9 cellular contexts compared by ENCODE assay signal in genomic region chr4:2837110-2837903, GRCh38. TPM values are rescaled to one million over a fixed set of nuclear protein-coding genes. Genes with fewer than 3 reads are reported as not detected.
DNase-seq lines count a peak whose midpoint lies in the region; FAIRE-seq and TF ChIP-seq lines count a peak whose summit lies in the region.
"Had no signal": no experiment of that assay in that cellular context is flagged by ENCODE, and none has a peak within 500 bp of the region (broad histone marks: within the 10 kb centered on the region; RNA-seq: fewer than 3 reads in every experiment).

No MANE protein-coding gene starts in this region.

- H3K4me3 ChIP-seq in HAP-1 (peak overlapping the region; percentile 6), hepatocyte (no peak overlapping the region), small intestine (ENCODE audit: low read depth in 1 of 2, low read length in 2 of 2) (no peak overlapping the region)

- H3K4me1 ChIP-seq in HAP-1: peaks cover 17% of the 10 kb centered on the region
- H3K4me1 ChIP-seq in hepatocyte (ENCODE audit: insufficient read depth): no peaks in the 10 kb centered on the region
- peaks cover 0 to 3% of the 10 kb centered on the region in 2 donors for H3K4me1 ChIP-seq in small intestine (ENCODE audit: control insufficient read depth in 2 of 2, insufficient read depth in 1 of 2, low read depth in 1 of 2, low read length in 1 of 2)

- FAIRE-seq in small intestine (lab: Jason Lieb, UNC): no peak

- H2AFZ ChIP-seq in hepatocyte: no peak overlapping the region

- H3K36me3 ChIP-seq in HAP-1 (replicated peaks) (no peaks in the 10 kb centered on the region), hepatocyte (replicated peaks; ENCODE audit: insufficient read depth, low read depth) (no peaks in the 10 kb centered on the region), small intestine (ENCODE audit: control insufficient read depth in 2 of 2, insufficient read depth in 2 of 2, low read length in 2 of 2) (peaks cover 0 to 4% of the 10 kb centered on the region in 2 donors)

- peaks cover 7% of the 10 kb centered on the region for H3K9me3 Mint-ChIP-seq in activated T-helper 1 cell treated with anti-CD3 and anti-CD28 coated beads, Interleukin-12 subunit alpha, Interleukin-12 subunit beta, Interleukin-2, Interleukin-4 antibody, amounts not matched to agents 30 ng/mL and 10 ng/mL and 1 ng/mL, durations not matched to agents 14 hours and 24 hours and 36 hours
- H3K9me3 Mint-ChIP-seq in glutamatergic neuron (ENCODE audit: unreplicated experiment): peaks cover 6% of the 10 kb centered on the region

- no peaks in the 10 kb centered on the region for H4K20me1 ChIP-seq in hepatocyte (ENCODE audit: insufficient read depth, poor library complexity, severe bottlenecking)

- H3K9me3 ChIP-seq in HAP-1: no peaks in the 10 kb centered on the region
- H3K9me3 ChIP-seq in hepatocyte (ENCODE audit: low read depth): no peaks in the 10 kb centered on the region
- no peaks in the 10 kb centered on the region for H3K9me3 ChIP-seq in small intestine (ENCODE audit: control insufficient read depth, low read depth)

- H3K4me1 Mint-ChIP-seq in activated T-helper 1 cell treated with anti-CD3 and anti-CD28 coated beads, Interleukin-12 subunit alpha, Interleukin-12 subunit beta, Interleukin-2, Interleukin-4 antibody, amounts not matched to agents 30 ng/mL and 10 ng/mL and 1 ng/mL, durations not matched to agents 14 hours and 24 hours and 36 hours (ENCODE audit: low read depth): peaks cover 35% of the 10 kb centered on the region
- no peaks in the 10 kb centered on the region for H3K4me1 Mint-ChIP-seq in glutamatergic neuron (ENCODE audit: low read depth, unreplicated experiment)

- H3K9me2 ChIP-seq in hepatocyte (replicated peaks; ENCODE audit: insufficient read depth): no peaks in the 10 kb centered on the region

- H3K27ac ChIP-seq in hepatocyte (peak overlapping the region; percentile 45), small intestine (ENCODE audit: low read depth in 1 of 2, low read length in 1 of 2) (peak overlapping the region; percentile 67 to 74)

- DNase-seq in HAP-1 (ENCODE audit: low spot score in 2 of 2) (peak in 1 of 2 experiments; percentile 10), hepatocyte (ENCODE audit: low spot score) (peak; percentile 3), small intestine (no peak), NCI-H2171 treated with DMSO at 0.1 percent for 48 hours (lab: John Stamatoyannopoulos, UW) (no peak), glutamatergic neuron (no peak), HuH-7.5 (ENCODE audit: low spot score) (no peak), NCI-H2107 (lab: John Stamatoyannopoulos, UW) (no peak)
- DNase-seq in activated T-helper 1 cell treated with anti-CD3 and anti-CD28 coated beads, Interleukin-12 subunit alpha, Interleukin-12 subunit beta, Interleukin-2, Interleukin-4 antibody, amounts not matched to agents 30 ng/mL and 10 ng/mL and 1 ng/mL, durations not matched to agents 14 hours and 24 hours and 36 hours (ENCODE audit: low spot score): no peak
- DNase-seq: NCI-H226 had no signal

- H3K27me3 ChIP-seq in HAP-1 (ENCODE audit: low read depth) (no peaks in the 10 kb centered on the region), hepatocyte (no peaks in the 10 kb centered on the region), small intestine (ENCODE audit: control insufficient read depth in 2 of 2, insufficient read depth in 2 of 2, low read length in 2 of 2) (no peaks in the 10 kb centered on the region)

- peak overlapping the region; percentile 78 for H3K4me3 Mint-ChIP-seq in activated T-helper 1 cell treated with anti-CD3 and anti-CD28 coated beads, Interleukin-12 subunit alpha, Interleukin-12 subunit beta, Interleukin-2, Interleukin-4 antibody, amounts not matched to agents 30 ng/mL and 10 ng/mL and 1 ng/mL, durations not matched to agents 14 hours and 24 hours and 36 hours
- no peak overlapping the region for H3K4me3 Mint-ChIP-seq in glutamatergic neuron (ENCODE audit: unreplicated experiment)

- TF ChIP-seq CTCF in hepatocyte (IDR thresholded peaks at IDR 0.05; ENCODE audit: poor library complexity) (no peak), glutamatergic neuron (IDR thresholded peaks at IDR 0.05; ENCODE audit: partially characterized antibody, unreplicated experiment) (no peak)

- H3K27me3 Mint-ChIP-seq in activated T-helper 1 cell treated with anti-CD3 and anti-CD28 coated beads, Interleukin-12 subunit alpha, Interleukin-12 subunit beta, Interleukin-2, Interleukin-4 antibody, amounts not matched to agents 30 ng/mL and 10 ng/mL and 1 ng/mL, durations not matched to agents 14 hours and 24 hours and 36 hours (ENCODE audit: insufficient read depth): no peaks in the 10 kb centered on the region
- H3K27me3 Mint-ChIP-seq in glutamatergic neuron (ENCODE audit: unreplicated experiment): peaks cover 4% of the 10 kb centered on the region

- in situ Hi-C loops in HAP-1 (cut with MboI; ENCODE audit: low sequenced_read_pairs): no loop called here

- H3K79me2 ChIP-seq in hepatocyte: peaks cover 3% of the 10 kb centered on the region

- intact Hi-C loops in activated T-helper 1 cell treated with anti-CD3 and anti-CD28 coated beads, Interleukin-12 subunit alpha, Interleukin-12 subunit beta, Interleukin-2, Interleukin-4 antibody, amounts not matched to agents 30 ng/mL and 10 ng/mL and 1 ng/mL, durations not matched to agents 14 hours and 24 hours and 36 hours (cut with micrococcal nuclease): no loop called here

- H3K4me2 ChIP-seq in hepatocyte: no peak overlapping the region

- WGBS in hepatocyte (ENCODE audit: low lambda C conversion rate, missing lambda C conversion rate): 73% methylated on average over 19 of the region's 20 CpGs
- 69 to 74% (median 71%) methylated on average over 20 of the region's 20 CpGs for WGBS in small intestine, 3 donors

- H3K36me3 Mint-ChIP-seq in activated T-helper 1 cell treated with anti-CD3 and anti-CD28 coated beads, Interleukin-12 subunit alpha, Interleukin-12 subunit beta, Interleukin-2, Interleukin-4 antibody, amounts not matched to agents 30 ng/mL and 10 ng/mL and 1 ng/mL, durations not matched to agents 14 hours and 24 hours and 36 hours (ENCODE audit: low read depth): peaks cover 17% of the 10 kb centered on the region
- peaks cover 4% of the 10 kb centered on the region for H3K36me3 Mint-ChIP-seq in glutamatergic neuron (ENCODE audit: unreplicated experiment)

- H3K27ac Mint-ChIP-seq in activated T-helper 1 cell treated with anti-CD3 and anti-CD28 coated beads, Interleukin-12 subunit alpha, Interleukin-12 subunit beta, Interleukin-2, Interleukin-4 antibody, amounts not matched to agents 30 ng/mL and 10 ng/mL and 1 ng/mL, durations not matched to agents 14 hours and 24 hours and 36 hours: peak overlapping the region; percentile 84
- H3K27ac Mint-ChIP-seq in glutamatergic neuron (ENCODE audit: unreplicated experiment): no peak overlapping the region

RNA-seq across cellular contexts. Expression of gene ADD1, which starts 6.3 kb away (rescaled TPM):
- total RNA-seq in activated T-helper 1 cell treated with anti-CD3 and anti-CD28 coated beads, Interleukin-12 subunit alpha, Interleukin-12 subunit beta, Interleukin-2, Interleukin-4 antibody, amounts not matched to agents 30 ng/mL and 10 ng/mL and 1 ng/mL, durations not matched to agents 14 hours and 24 hours and 36 hours: 200 and 203 TPM in 2 replicates
- total RNA-seq in hepatocyte: 143 and 179 TPM in 2 replicates
- 174 and 208 TPM in 2 replicates for polyA plus RNA-seq in hepatocyte
- polyA plus RNA-seq in small intestine: 100 to 1,000 TPM; 158 to 262 (median 180) TPM
- total RNA-seq in glutamatergic neuron (ENCODE audit: unreplicated experiment): 276 TPM

RNA-seq across cellular contexts. Expression of gene SH3BP2, which starts 44.4 kb away (rescaled TPM):
- 96.7 and 99.7 TPM in 2 replicates for total RNA-seq in activated T-helper 1 cell treated with anti-CD3 and anti-CD28 coated beads, Interleukin-12 subunit alpha, Interleukin-12 subunit beta, Interleukin-2, Interleukin-4 antibody, amounts not matched to agents 30 ng/mL and 10 ng/mL and 1 ng/mL, durations not matched to agents 14 hours and 24 hours and 36 hours
- total RNA-seq in hepatocyte (15.0 and 25.7 TPM in 2 replicates), glutamatergic neuron (ENCODE audit: unreplicated experiment) (85.3 TPM)
- polyA plus RNA-seq in hepatocyte (24.3 and 29.6 TPM in 2 replicates), small intestine (10 to 100 TPM in 2 of 3 donors, 1 to 10 TPM in 1; 8.9 to 33.7 (median 13.4) TPM)
